11 cellular contexts compared by ENCODE assay signal in the genomic region with DNA sequence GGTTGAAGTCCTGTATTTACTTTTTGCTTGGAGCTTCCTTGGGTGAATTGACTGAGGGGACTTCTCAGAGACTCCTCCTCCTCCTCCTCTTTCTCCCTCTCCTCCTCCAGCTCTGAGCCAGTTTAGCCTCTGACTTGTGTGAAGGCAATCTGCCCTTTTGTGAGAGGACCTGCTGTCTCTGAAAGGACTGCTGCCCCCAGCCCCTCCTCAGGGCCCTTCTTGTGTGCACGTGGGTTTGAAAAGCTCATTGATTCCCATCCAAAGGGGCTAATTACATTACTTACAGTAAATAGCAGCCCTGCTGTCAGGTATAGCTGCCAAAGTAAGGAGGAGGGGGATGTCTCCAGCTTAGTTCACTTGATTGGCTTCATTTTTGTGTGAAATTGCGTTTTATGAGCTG. TPM values are rescaled to one million over a fixed set of nuclear protein-coding genes. Genes with fewer than 3 reads are reported as not detected.
DNase-seq lines count a peak whose midpoint lies in the region; ATAC-seq, FAIRE-seq and TF ChIP-seq lines count a peak whose summit lies in the region.
"Had no signal": no experiment of that assay in that cellular context is flagged by ENCODE, and none has a peak within 500 bp of the region (broad histone marks: within the 10 kb centered on the region; RNA-seq: fewer than 3 reads in every experiment).

No MANE protein-coding gene starts in this region.

- peak overlapping the region; percentile 64 to 72 for H3K4me3 Mint-ChIP-seq in effector memory CD8-positive, alpha-beta T cell

- CTCF ChIA-PET in A549 (lab: Yijun Ruan, JAX), result interaction anchor here (0.7 to 5.5 kb wide), 16 partner anchors 10 to 551 kb away, joined by 3 to 45 read pairs (median 4); a partner anchor contains a TSS

- H3K9me3 Mint-ChIP-seq in effector memory CD8-positive, alpha-beta T cell, result no peaks in the 10 kb centered on the region

- ATAC-seq in A549 (no peak), HG03135 (IDR thresholded peaks at IDR 0.05; ENCODE audit: unreplicated experiment) (no peak)
- ATAC-seq in effector memory CD8-positive, alpha-beta T cell (replicated peaks), result no peak

- no peak for TF ChIP-seq RAD21 in A549 (conservative IDR thresholded peaks at IDR 0.05 in 1 of 2, IDR thresholded peaks at IDR 0.05 in 1 of 2)

- no peak overlapping the region for H3K27ac Mint-ChIP-seq in effector memory CD8-positive, alpha-beta T cell

- WGBS in A549 (ENCODE audit: missing lambda C conversion rate), result 0% methylated on average over 2 of the region's 2 CpGs

- peak overlapping the region; percentile 97 for H3K4me2 ChIP-seq in A549

- H3K4me3 ChIP-seq in A549, result peak overlapping the region; percentile 54; the same call in 2 of the 3 replicates
- no peak overlapping the region for H3K4me3 ChIP-seq in Peyer's patch

- no peak for TF ChIP-seq CTCF in A549 (IDR thresholded peaks at IDR 0.05)
- TF ChIP-seq CTCF in C4-2B (conservative IDR thresholded peaks at IDR 0.05), result no peak
- TF ChIP-seq CTCF in Peyer's patch (IDR thresholded peaks at IDR 0.05), result no peak

- TF ChIP-seq EP300 in A549 (IDR thresholded peaks at IDR 0.05), result no peak

- POLR2A ChIA-PET in A549 (lab: Yijun Ruan, JAX), result interaction anchor here (1.0 to 1.2 kb wide), 2 partner anchors 13 kb away, joined by 3 to 9 read pairs; a partner anchor contains a TSS

- H3K27ac ChIP-seq in A549 (peak overlapping the region; percentile 50 to 83; a peak in 4 of 6 replicates), C4-2B (peak overlapping the region; percentile 6; the same call in 1 of the 2 replicates), Peyer's patch (no peak overlapping the region)
- H3K27ac ChIP-seq: esophagus squamous epithelium had no signal

- no peak for TF ChIP-seq POLR2A in A549 (IDR thresholded peaks at IDR 0.05; ENCODE audit: low read length)
- TF ChIP-seq POLR2A in Peyer's patch (IDR thresholded peaks at IDR 0.05), result no peak

- H3K27me3 ChIP-seq in Peyer's patch, result peaks cover 0 to 76% of the 10 kb centered on the region in 2 donors

- no peaks in the 10 kb centered on the region for H3K36me3 ChIP-seq in Peyer's patch
- H3K36me3 ChIP-seq: esophagus squamous epithelium had no signal

- DNase-seq in A549 (ENCODE audit: low read depth in 1 of 2, low spot score in 1 of 2) (no peak), NCI-H1105 treated with DMSO at 0.1 percent for 48 hours (lab: John Stamatoyannopoulos, UW) (peak; percentile 78), Ammon's horn (ENCODE audit: low spot score) (no peak), Peyer's patch (no peak)
- no peak for DNase-seq in effector memory CD8-positive, alpha-beta T cell
- DNase-seq in NK-92 treated with Interleukin-12 subunit alpha and Interleukin-12 subunit beta, amount 100 ng/mL, for 24 hours (lab: John Stamatoyannopoulos, UW), result no peak
- DNase-seq: esophagus squamous epithelium had no signal

- H3K9me3 ChIP-seq in A549 (no peaks in the 10 kb centered on the region), Peyer's patch (no peaks in the 10 kb centered on the region)
- H3K9me3 ChIP-seq: esophagus squamous epithelium had no signal

- no peak for FAIRE-seq in A549 (lab: Jason Lieb, UNC)
- FAIRE-seq: small intestine, TTC549 had no signal

- H3K36me3 Mint-ChIP-seq in effector memory CD8-positive, alpha-beta T cell (ENCODE audit: insufficient read depth), result peaks cover 38% of the 10 kb centered on the region

- peaks cover 63 to 76% of the 10 kb centered on the region in 2 donors for H3K4me1 Mint-ChIP-seq in effector memory CD8-positive, alpha-beta T cell (ENCODE audit: low read depth in 2 of 2)

- H3K4me1 ChIP-seq in A549, result peaks cover 14% of the 10 kb centered on the region; the same call in 2 of the 3 replicates
- peaks cover under 1 to 82% (median 28%) of the 10 kb centered on the region in 4 donors for H3K4me1 ChIP-seq in Peyer's patch

- H3K27me3 Mint-ChIP-seq in effector memory CD8-positive, alpha-beta T cell, result peaks cover 100% of the 10 kb centered on the region in 2 donors

TF ChIP-seq in A549, 52 proteins besides CTCF, POLR2A, EP300 and RAD21 (continues in another document):
- TF ChIP-seq NR3C1 (IDR thresholded peaks at IDR 0.05) (no peak), TFCP2L1 (CRISPR knock-in tag; IDR thresholded peaks at IDR 0.05) (no peak), MAZ (IDR thresholded peaks at IDR 0.05; ENCODE audit: borderline replicate concordance, low read depth, low read length) (no peak), FOSB (CRISPR knock-in tag; IDR thresholded peaks at IDR 0.05) (no peak), KDM1A (IDR thresholded peaks at IDR 0.05; ENCODE audit: low read depth) (no peak), MAFK (IDR thresholded peaks at IDR 0.05; ENCODE audit: partially characterized antibody) (no peak), KDM5A (IDR thresholded peaks at IDR 0.05) (no peak), RCOR1 (IDR thresholded peaks at IDR 0.05; ENCODE audit: low read depth, low read length) (no peak), HOXB13 (CRISPR knock-in tag; IDR thresholded peaks at IDR 0.05; ENCODE audit: low read depth) (no peak), CBX2 (IDR thresholded peaks at IDR 0.05; ENCODE audit: borderline replicate concordance, low read depth) (no peak), NFE2L2 (conservative IDR thresholded peaks at IDR 0.05; ENCODE audit: low read length) (no peak), ZSCAN20 (CRISPR knock-in tag; IDR thresholded peaks at IDR 0.05) (no peak)
- TF ChIP-seq, protein P1, sequence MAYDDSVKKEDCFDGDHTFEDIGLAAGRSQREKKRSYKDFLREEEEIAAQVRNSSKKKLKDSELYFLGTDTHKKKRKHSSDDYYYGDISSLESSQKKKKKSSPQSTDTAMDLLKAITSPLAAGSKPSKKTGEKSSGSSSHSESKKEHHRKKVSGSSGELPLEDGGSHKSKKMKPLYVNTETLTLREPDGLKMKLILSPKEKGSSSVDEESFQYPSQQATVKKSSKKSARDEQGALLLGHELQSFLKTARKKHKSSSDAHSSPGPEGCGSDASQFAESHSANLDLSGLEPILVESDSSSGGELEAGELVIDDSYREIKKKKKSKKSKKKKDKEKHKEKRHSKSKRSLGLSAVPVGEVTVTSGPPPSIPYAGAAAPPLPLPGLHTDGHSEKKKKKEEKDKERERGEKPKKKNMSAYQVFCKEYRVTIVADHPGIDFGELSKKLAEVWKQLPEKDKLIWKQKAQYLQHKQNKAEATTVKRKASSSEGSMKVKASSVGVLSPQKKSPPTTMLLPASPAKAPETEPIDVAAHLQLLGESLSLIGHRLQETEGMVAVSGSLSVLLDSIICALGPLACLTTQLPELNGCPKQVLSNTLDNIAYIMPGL (CRISPR knock-in tag; IDR thresholded peaks at IDR 0.05; ENCODE audit: borderline replicate concordance), result no peak
- TF ChIP-seq, protein P2, sequence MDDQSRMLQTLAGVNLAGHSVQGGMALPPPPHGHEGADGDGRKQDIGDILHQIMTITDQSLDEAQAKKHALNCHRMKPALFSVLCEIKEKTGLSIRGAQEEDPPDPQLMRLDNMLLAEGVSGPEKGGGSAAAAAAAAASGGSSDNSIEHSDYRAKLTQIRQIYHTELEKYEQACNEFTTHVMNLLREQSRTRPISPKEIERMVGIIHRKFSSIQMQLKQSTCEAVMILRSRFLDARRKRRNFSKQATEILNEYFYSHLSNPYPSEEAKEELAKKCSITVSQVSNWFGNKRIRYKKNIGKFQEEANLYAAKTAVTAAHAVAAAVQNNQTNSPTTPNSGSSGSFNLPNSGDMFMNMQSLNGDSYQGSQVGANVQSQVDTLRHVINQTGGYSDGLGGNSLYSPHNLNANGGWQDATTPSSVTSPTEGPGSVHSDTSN (IDR thresholded peaks at IDR 0.05), result no peak
- TF ChIP-seq, protein P3, sequence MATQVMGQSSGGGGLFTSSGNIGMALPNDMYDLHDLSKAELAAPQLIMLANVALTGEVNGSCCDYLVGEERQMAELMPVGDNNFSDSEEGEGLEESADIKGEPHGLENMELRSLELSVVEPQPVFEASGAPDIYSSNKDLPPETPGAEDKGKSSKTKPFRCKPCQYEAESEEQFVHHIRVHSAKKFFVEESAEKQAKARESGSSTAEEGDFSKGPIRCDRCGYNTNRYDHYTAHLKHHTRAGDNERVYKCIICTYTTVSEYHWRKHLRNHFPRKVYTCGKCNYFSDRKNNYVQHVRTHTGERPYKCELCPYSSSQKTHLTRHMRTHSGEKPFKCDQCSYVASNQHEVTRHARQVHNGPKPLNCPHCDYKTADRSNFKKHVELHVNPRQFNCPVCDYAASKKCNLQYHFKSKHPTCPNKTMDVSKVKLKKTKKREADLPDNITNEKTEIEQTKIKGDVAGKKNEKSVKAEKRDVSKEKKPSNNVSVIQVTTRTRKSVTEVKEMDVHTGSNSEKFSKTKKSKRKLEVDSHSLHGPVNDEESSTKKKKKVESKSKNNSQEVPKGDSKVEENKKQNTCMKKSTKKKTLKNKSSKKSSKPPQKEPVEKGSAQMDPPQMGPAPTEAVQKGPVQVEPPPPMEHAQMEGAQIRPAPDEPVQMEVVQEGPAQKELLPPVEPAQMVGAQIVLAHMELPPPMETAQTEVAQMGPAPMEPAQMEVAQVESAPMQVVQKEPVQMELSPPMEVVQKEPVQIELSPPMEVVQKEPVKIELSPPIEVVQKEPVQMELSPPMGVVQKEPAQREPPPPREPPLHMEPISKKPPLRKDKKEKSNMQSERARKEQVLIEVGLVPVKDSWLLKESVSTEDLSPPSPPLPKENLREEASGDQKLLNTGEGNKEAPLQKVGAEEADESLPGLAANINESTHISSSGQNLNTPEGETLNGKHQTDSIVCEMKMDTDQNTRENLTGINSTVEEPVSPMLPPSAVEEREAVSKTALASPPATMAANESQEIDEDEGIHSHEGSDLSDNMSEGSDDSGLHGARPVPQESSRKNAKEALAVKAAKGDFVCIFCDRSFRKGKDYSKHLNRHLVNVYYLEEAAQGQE (IDR thresholded peaks at IDR 0.05), result no peak

RNA-seq across cellular contexts. Expression of a gene that starts 2.0 kb away (rescaled TPM):
- polyA plus RNA-seq in A549 (2011; rRNA removed) (0.91 and 1.3 TPM in 2 replicates), A549 (2017; fragmentation: RNase III; extraction: RNeasy Plus Mini Kit Qiagen cat#74134 plus additional on column Dnase treatment) (0.05 to 0.21 TPM (median 0.08 TPM) in 3 replicates)
- 0.07 and 0.13 TPM in 2 replicates for polyA plus RNA-seq in A549 (2012; cell fraction: cytosol; rRNA removed)
- polyA plus RNA-seq in A549 (2012; cell fraction: nucleus; rRNA removed), result 0.04 and 0.17 TPM in 2 replicates
- polyA minus RNA-seq in A549 (2011; rRNA and poly(A)+ RNA removed), result 2.6 and 3.1 TPM in 2 replicates
- total RNA-seq in Peyer's patch, result not detected
- total RNA-seq: esophagus squamous epithelium had no signal

RNA-seq across cellular contexts. Expression of a gene that starts 12.8 kb away (rescaled TPM):
- polyA plus RNA-seq in A549 (2011; rRNA removed) (6.9 and 7.9 TPM in 2 replicates), A549 (2017; fragmentation: RNase III; extraction: RNeasy Plus Mini Kit Qiagen cat#74134 plus additional on column Dnase treatment) (5.1 to 6.0 TPM (median 5.7 TPM) in 3 replicates)
- polyA plus RNA-seq in A549 (2012; cell fraction: cytosol; rRNA removed), result 9.7 TPM in 2 replicates
- 6.3 and 7.6 TPM in 2 replicates for polyA plus RNA-seq in A549 (2012; cell fraction: nucleus; rRNA removed)
- not detected in 2 replicates for polyA minus RNA-seq in A549 (2011; rRNA and poly(A)+ RNA removed)
- 1 to 10 TPM in 1 of 4 donors, not detected in 3; 9.9 TPM for total RNA-seq in Peyer's patch

Comparison
In these comparisons a context has a peak if more than half of its experiments do, and no peak if none do; other contexts are left out.
1. H3K27ac ChIP-seq: peak in A549 (2 of 2) and C4-2B (single experiment); none in Peyer's patch (0 of 4).